In genomic region chr20:2118783-2119182, GRCh38 we compare ENCODE assay signal across 13 cellular contexts. TPM values are rescaled to one million over a fixed set of nuclear protein-coding genes. Genes with fewer than 3 reads are reported as not detected.
DNase-seq lines count a peak whose midpoint lies in the region; ATAC-seq and TF ChIP-seq lines count a peak whose summit lies in the region.
"Had no signal": no experiment of that assay in that cellular context is flagged by ENCODE, and none has a peak within 500 bp of the region (broad histone marks: within the 10 kb centered on the region; RNA-seq: fewer than 3 reads in every experiment).

No MANE protein-coding gene starts in this region.

- peak; percentile 99 to 100 for ATAC-seq in activated CD4-positive, CD25-positive, alpha-beta regulatory T cell treated with anti-CD3 and anti-CD28 coated beads, Interleukin-2, amount 50 U/mL, for 24 hours
- peak; percentile 60 for ATAC-seq in GM18520 (IDR thresholded peaks at IDR 0.05; ENCODE audit: unreplicated experiment)

- no peaks in the 10 kb centered on the region for H3K9me3 ChIP-seq in prostate gland
- no peaks in the 10 kb centered on the region for H3K9me3 ChIP-seq in esophagus squamous epithelium
- H3K9me3 ChIP-seq: thyroid gland had no signal

- 94% methylated on average over 3 of the region's 3 CpGs for WGBS in prostate gland
- 18 to 50% methylated on average over 3 of the region's 3 CpGs for WGBS in esophagus squamous epithelium, 2 donors

- no peak for DNase-seq in activated CD4-positive, CD25-positive, alpha-beta regulatory T cell treated with anti-CD3 and anti-CD28 coated beads, Interleukin-2, amount 50 U/mL, for 72 hours
- DNase-seq in OCI-M1 (lab: John Stamatoyannopoulos, UW) = peak; percentile 87
- DNase-seq in fibroblast of pulmonary artery (ENCODE audit: low read depth) = peak; percentile 14
- DNase-seq in prostate gland (ENCODE audit: low spot score) = no peak
- no peak for DNase-seq in NCI-H82 (lab: John Stamatoyannopoulos, UW)
- DNase-seq in esophagus squamous epithelium (lab: John Stamatoyannopoulos, UW) = no peak
- DNase-seq: activated CD4-positive, alpha-beta T cell treated with anti-CD3 and anti-CD28 coated beads, Interleukin-2, amount 50 U/mL, for 4 hours; aorta; H9; NCI-H2029; thyroid gland had no signal

- H3K4me3 ChIP-seq in fibroblast of pulmonary artery (replicated peaks; ENCODE audit: low read depth, low read length) = no peak overlapping the region
- H3K4me3 ChIP-seq in prostate gland = no peak overlapping the region
- H3K4me3 ChIP-seq in esophagus squamous epithelium = no peak overlapping the region
- H3K4me3 ChIP-seq: thyroid gland had no signal

- H3K4me1 ChIP-seq in prostate gland (replicated peaks) (peaks cover 9% of the 10 kb centered on the region), esophagus squamous epithelium (peaks cover 13 to 89% (median 41%) of the 10 kb centered on the region in 3 donors)

- TF ChIP-seq CTCF in fibroblast of pulmonary artery (IDR thresholded peaks at IDR 0.05; ENCODE audit: low read length, missing control alignments) (no peak), prostate gland (IDR thresholded peaks at IDR 0.05) (no peak), esophagus squamous epithelium (IDR thresholded peaks at IDR 0.05) (no peak)

- H3K27ac ChIP-seq in prostate gland = no peak overlapping the region
- H3K27ac ChIP-seq in esophagus squamous epithelium = no peak overlapping the region
- H3K27ac ChIP-seq: thyroid gland had no signal

- intact Hi-C loops in prostate gland (cut with DNase I) = no loop called here
- intact Hi-C loops in esophagus squamous epithelium (cut with DNase I) = no loop called here

- TF ChIP-seq POLR2A in prostate gland (IDR thresholded peaks at IDR 0.05) = no peak
- no peak for TF ChIP-seq POLR2A in esophagus squamous epithelium (IDR thresholded peaks at IDR 0.05)

- H3K36me3 ChIP-seq in prostate gland (no peaks in the 10 kb centered on the region), esophagus squamous epithelium (peaks cover 0 to 51% (median 9%) of the 10 kb centered on the region in 3 donors)

- H3K27me3 ChIP-seq in prostate gland (replicated peaks; ENCODE audit: insufficient read depth) = no peaks in the 10 kb centered on the region
- H3K27me3 ChIP-seq in esophagus squamous epithelium = no peaks in the 10 kb centered on the region
- H3K27me3 ChIP-seq: thyroid gland had no signal

RNA-seq across cellular contexts. Expression of gene STK35, which starts 17.2 kb away (rescaled TPM):
- total RNA-seq in prostate gland (10 to 100 TPM; 24.2 to 40.7 TPM), esophagus squamous epithelium (10 to 100 TPM; 20.8 to 31.1 (median 26.1) TPM)

Comparison
In these comparisons a context has a peak if more than half of its experiments do, and no peak if none do; other contexts are left out.
1. DNase-seq: peak in OCI-M1 (single experiment) and fibroblast of pulmonary artery (single experiment); none in activated CD4-positive, CD25-positive, alpha-beta regulatory T cell treated with anti-CD3 and anti-CD28 coated beads, Interleukin-2, amount 50 U/mL, for 72 hours (single experiment), prostate gland (single experiment), NCI-H82 (single experiment) and esophagus squamous epithelium (single experiment).